21 cellular contexts compared by ENCODE assay signal in genomic region chr12:54160807-54161480, GRCh38. TPM values are rescaled to one million over a fixed set of nuclear protein-coding genes. Genes with fewer than 3 reads are reported as not detected.
DNase-seq lines count a peak whose midpoint lies in the region; ATAC-seq and TF ChIP-seq lines count a peak whose summit lies in the region.
"Had no signal": no experiment of that assay in that cellular context is flagged by ENCODE, and none has a peak within 500 bp of the region (broad histone marks: within the 10 kb centered on the region; RNA-seq: fewer than 3 reads in every experiment).

No MANE protein-coding gene starts in this region.

- peaks cover 0 to 4% of the 10 kb centered on the region in 2 donors for H3K4me1 ChIP-seq in adrenal gland (replicated peaks in 1 of 2)
- H3K4me1 ChIP-seq: A549 had no signal

- CTCF ChIA-PET in HEK293T (lab: Yijun Ruan, JAX): no interaction called here
- CTCF ChIA-PET in activated CD8-positive, alpha-beta memory T cell treated with anti-CD3 and anti-CD28 coated beads, Interleukin-2, amount 10 ng/mL, durations not matched to agents 7 days and 5 days (lab: Charles Lee): no interaction called here

- H3K4me1 Mint-ChIP-seq in effector memory CD8-positive, alpha-beta T cell (ENCODE audit: low read depth in 2 of 2): peaks cover 0 to 5% of the 10 kb centered on the region in 2 donors
- H3K4me1 Mint-ChIP-seq in activated CD8-positive, alpha-beta memory T cell treated with anti-CD3 and anti-CD28 coated beads, Interleukin-2, amount 10 ng/mL, durations not matched to agents 7 days and 5 days: no peaks in the 10 kb centered on the region

- no peaks in the 10 kb centered on the region for H3K36me3 Mint-ChIP-seq in effector memory CD8-positive, alpha-beta T cell (ENCODE audit: insufficient read depth)
- H3K36me3 Mint-ChIP-seq in activated CD8-positive, alpha-beta memory T cell treated with anti-CD3 and anti-CD28 coated beads, Interleukin-2, amount 10 ng/mL, durations not matched to agents 7 days and 5 days: no peaks in the 10 kb centered on the region

- POLR2A ChIA-PET in HEK293T (lab: Yijun Ruan, JAX): interaction anchor here (1.2 to 1.6 kb wide), 2 partner anchors 12 to 14 kb away, joined by 4 to 5 read pairs; no protein-coding TSS in a partner anchor

- no peaks in the 10 kb centered on the region for H3K27me3 ChIP-seq in adrenal gland
- H3K27me3 ChIP-seq: BE2C had no signal

- H3K9me3 Mint-ChIP-seq in effector memory CD8-positive, alpha-beta T cell: no peaks in the 10 kb centered on the region
- H3K9me3 Mint-ChIP-seq in activated CD8-positive, alpha-beta memory T cell treated with anti-CD3 and anti-CD28 coated beads, Interleukin-2, amount 10 ng/mL, durations not matched to agents 7 days and 5 days (ENCODE audit: low read depth): no peaks in the 10 kb centered on the region

- no peak for TF ChIP-seq CTCF in 22Rv1 (IDR thresholded peaks at IDR 0.05)
- TF ChIP-seq CTCF in adrenal gland (IDR thresholded peaks at IDR 0.05): no peak

- H3K36me3 ChIP-seq in adrenal gland (replicated peaks in 1 of 2): no peaks in the 10 kb centered on the region
- H3K36me3 ChIP-seq: BE2C had no signal

- H3K4me3 Mint-ChIP-seq in effector memory CD8-positive, alpha-beta T cell: no peak overlapping the region
- no peak overlapping the region for H3K4me3 Mint-ChIP-seq in activated CD8-positive, alpha-beta memory T cell treated with anti-CD3 and anti-CD28 coated beads, Interleukin-2, amount 10 ng/mL, durations not matched to agents 7 days and 5 days
- H3K4me3 Mint-ChIP-seq: activated CD8-positive, alpha-beta T cell treated with anti-CD3 and anti-CD28 coated beads, Interleukin-2, amount 10 ng/mL, durations not matched to agents 7 days and 5 days had no signal

- H3K27me3 Mint-ChIP-seq in effector memory CD8-positive, alpha-beta T cell: peaks cover 26 to 33% of the 10 kb centered on the region in 2 donors
- H3K27me3 Mint-ChIP-seq in activated CD8-positive, alpha-beta memory T cell treated with anti-CD3 and anti-CD28 coated beads, Interleukin-2, amount 10 ng/mL, durations not matched to agents 7 days and 5 days: peaks cover 8% of the 10 kb centered on the region

- WGBS in adrenal gland, 4 donors: 66 to 87% (median 75%) methylated on average over 17 to 19 of the region's 19 CpGs

- intact Hi-C loops in adrenal gland (cut with DNase I): no loop called here

- no peak for TF ChIP-seq POLR2A in adrenal gland (IDR thresholded peaks at IDR 0.05)

- no peak overlapping the region for H3K4me3 ChIP-seq in adrenal gland
- H3K4me3 ChIP-seq: A549 had no signal

- H3K27ac Mint-ChIP-seq in effector memory CD8-positive, alpha-beta T cell: no peak overlapping the region
- no peak overlapping the region for H3K27ac Mint-ChIP-seq in activated CD8-positive, alpha-beta memory T cell treated with anti-CD3 and anti-CD28 coated beads, Interleukin-2, amount 10 ng/mL, durations not matched to agents 7 days and 5 days
- H3K27ac Mint-ChIP-seq: activated CD8-positive, alpha-beta T cell treated with anti-CD3 and anti-CD28 coated beads, Interleukin-2, amount 10 ng/mL, durations not matched to agents 7 days and 5 days had no signal

- H3K27ac ChIP-seq in 22Rv1: peak overlapping the region; percentile 6; the same call in 1 of the 2 replicates
- H3K27ac ChIP-seq in adrenal gland: no peak overlapping the region
- H3K27ac ChIP-seq: A549, RWPE1 had no signal

- ATAC-seq in effector memory CD8-positive, alpha-beta T cell (replicated peaks): no peak
- no peak for ATAC-seq in activated CD8-positive, alpha-beta memory T cell treated with anti-CD3 and anti-CD28 coated beads, Interleukin-2, amount 10 ng/mL, durations not matched to agents 7 days and 5 days
- ATAC-seq: A549; activated CD8-positive, alpha-beta T cell treated with anti-CD3 and anti-CD28 coated beads, Interleukin-2, amount 10 ng/mL, durations not matched to agents 7 days and 5 days; left colon; right cardiac atrium had no signal

- DNase-seq in HEK293T (ENCODE audit: extremely low spot score): no peak
- peak; percentile 95 for DNase-seq in NCI-H69 (lab: John Stamatoyannopoulos, UW)
- DNase-seq in left kidney (ENCODE audit: low read depth, low spot score): peak; percentile 97
- DNase-seq in effector memory CD8-positive, alpha-beta T cell: no peak
- no peak for DNase-seq in activated CD8-positive, alpha-beta memory T cell treated with anti-CD3 and anti-CD28 coated beads, Interleukin-2, amount 10 ng/mL, durations not matched to agents 7 days and 5 days
- DNase-seq in NCI-H1436 treated with DMSO at 0.1 percent for 48 hours (lab: John Stamatoyannopoulos, UW): no peak
- no peak for DNase-seq in adrenal gland
- DNase-seq: activated CD8-positive, alpha-beta T cell treated with anti-CD3 and anti-CD28 coated beads, Interleukin-2, amount 10 ng/mL, durations not matched to agents 7 days and 5 days; activated gamma-delta T cell treated with Interleukin-2 at 50 U/mL for 16 hours; activated T-cell treated with anti-CD3 and anti-CD28 coated beads, Interleukin-2, amount 50 U/mL, for 1 hour; amygdala; BE2C; COR-L47; IMR-90; left colon; mesenchymal stem cell; NCI-H446 treated with DMSO at 0.1 percent for 48 hours; right cardiac atrium had no signal

- H3K9me3 ChIP-seq in adrenal gland (replicated peaks in 1 of 3): no peaks in the 10 kb centered on the region
- H3K9me3 ChIP-seq: A549, BE2C had no signal

TF ChIP-seq in HEK293T, 16 proteins besides CTCF, POLR2A, EP300 and RAD21:
- TF ChIP-seq NFRKB (IDR thresholded peaks at IDR 0.05) (no peak), SUZ12 (IDR thresholded peaks at IDR 0.05) (no peak), L3MBTL2 (conservative IDR thresholded peaks at IDR 0.05) (peak; percentile 18; the same call in 1 of the 2 replicates), ELF4 (IDR thresholded peaks at IDR 0.05) (no peak)
- TF ChIP-seq, protein P1, sequence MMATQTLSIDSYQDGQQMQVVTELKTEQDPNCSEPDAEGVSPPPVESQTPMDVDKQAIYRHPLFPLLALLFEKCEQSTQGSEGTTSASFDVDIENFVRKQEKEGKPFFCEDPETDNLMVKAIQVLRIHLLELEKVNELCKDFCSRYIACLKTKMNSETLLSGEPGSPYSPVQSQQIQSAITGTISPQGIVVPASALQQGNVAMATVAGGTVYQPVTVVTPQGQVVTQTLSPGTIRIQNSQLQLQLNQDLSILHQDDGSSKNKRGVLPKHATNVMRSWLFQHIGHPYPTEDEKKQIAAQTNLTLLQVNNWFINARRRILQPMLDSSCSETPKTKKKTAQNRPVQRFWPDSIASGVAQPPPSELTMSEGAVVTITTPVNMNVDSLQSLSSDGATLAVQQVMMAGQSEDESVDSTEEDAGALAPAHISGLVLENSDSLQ (IDR thresholded peaks at IDR 0.05): peak; percentile 77

RNA-seq across cellular contexts. Expression of gene SMUG1, which starts 27.8 kb away (rescaled TPM):
- total RNA-seq in activated CD8-positive, alpha-beta memory T cell treated with anti-CD3 and anti-CD28 coated beads, Interleukin-2, amount 10 ng/mL, durations not matched to agents 7 days and 5 days: 10 to 100 TPM; 24.1 to 27.1 TPM
- 10 to 100 TPM; 29.9 to 52.4 (median 37.2) TPM for total RNA-seq in adrenal gland
- polyA plus RNA-seq in adrenal gland: 10 to 100 TPM; 28.1 to 60.0 (median 58.1) TPM

Comparison
In these comparisons a context has a peak if more than half of its experiments do, and no peak if none do; other contexts are left out.
1. DNase-seq: peak in NCI-H69 (single experiment) and left kidney (single experiment); none in HEK293T (single experiment), effector memory CD8-positive, alpha-beta T cell (0 of 3), activated CD8-positive, alpha-beta memory T cell treated with anti-CD3 and anti-CD28 coated beads, Interleukin-2, amount 10 ng/mL, durations not matched to agents 7 days and 5 days (single experiment), NCI-H1436 treated with DMSO at 0.1 percent for 48 hours (single experiment) and adrenal gland (0 of 7).